ENCODE assay signal across 14 cellular contexts in genomic region chr11:36451681-36452080, GRCh38.
"Had no signal": no experiment of that assay in that cellular context is flagged by ENCODE, and none has a peak within 500 bp of the region (broad histone marks: within the 10 kb centered on the region; RNA-seq: fewer than 3 reads in every experiment).

No MANE protein-coding gene starts in this region.

- H3K9me3 Mint-ChIP-seq: activated CD8-positive, alpha-beta T cell treated with anti-CD3 and anti-CD28 coated beads for 36 hours; activated naive CD8-positive, alpha-beta T cell treated with anti-CD3 and anti-CD28 coated beads, Interleukin-2, amount 50 U/mL, for 24 hours; activated T-helper 1 cell treated with anti-CD3 and anti-CD28 coated beads, Interleukin-12 subunit alpha, Interleukin-12 subunit beta, Interleukin-2, Interleukin-4 antibody, amounts not matched to agents 30 ng/mL and 10 ng/mL and 1 ng/mL, durations not matched to agents 14 hours and 24 hours and 36 hours had no signal

- DNase-seq: activated CD4-positive, alpha-beta T cell treated with anti-CD3 and anti-CD28 coated beads for 1 hour; activated CD8-positive, alpha-beta memory T cell treated with anti-CD3 and anti-CD28 coated beads, Interleukin-2, amount 50 U/mL, for 48 hours; activated naive CD4-positive, alpha-beta T cell; dermis blood vessel endothelial cell; left colon; sigmoid colon; spleen; SW 1271; T-helper 9 cell; tibial artery; uterus had no signal

- ATAC-seq: left colon had no signal

- H3K27me3 Mint-ChIP-seq: activated CD8-positive, alpha-beta T cell treated with anti-CD3 and anti-CD28 coated beads for 36 hours; activated naive CD8-positive, alpha-beta T cell treated with anti-CD3 and anti-CD28 coated beads, Interleukin-2, amount 50 U/mL, for 24 hours had no signal

- H3K4me3 Mint-ChIP-seq: activated CD8-positive, alpha-beta T cell treated with anti-CD3 and anti-CD28 coated beads for 36 hours; activated naive CD8-positive, alpha-beta T cell treated with anti-CD3 and anti-CD28 coated beads, Interleukin-2, amount 50 U/mL, for 24 hours had no signal

- H3K27ac Mint-ChIP-seq: activated CD8-positive, alpha-beta T cell treated with anti-CD3 and anti-CD28 coated beads for 36 hours had no signal
